ENCODE assay signal across 13 cellular contexts in the genomic region with DNA sequence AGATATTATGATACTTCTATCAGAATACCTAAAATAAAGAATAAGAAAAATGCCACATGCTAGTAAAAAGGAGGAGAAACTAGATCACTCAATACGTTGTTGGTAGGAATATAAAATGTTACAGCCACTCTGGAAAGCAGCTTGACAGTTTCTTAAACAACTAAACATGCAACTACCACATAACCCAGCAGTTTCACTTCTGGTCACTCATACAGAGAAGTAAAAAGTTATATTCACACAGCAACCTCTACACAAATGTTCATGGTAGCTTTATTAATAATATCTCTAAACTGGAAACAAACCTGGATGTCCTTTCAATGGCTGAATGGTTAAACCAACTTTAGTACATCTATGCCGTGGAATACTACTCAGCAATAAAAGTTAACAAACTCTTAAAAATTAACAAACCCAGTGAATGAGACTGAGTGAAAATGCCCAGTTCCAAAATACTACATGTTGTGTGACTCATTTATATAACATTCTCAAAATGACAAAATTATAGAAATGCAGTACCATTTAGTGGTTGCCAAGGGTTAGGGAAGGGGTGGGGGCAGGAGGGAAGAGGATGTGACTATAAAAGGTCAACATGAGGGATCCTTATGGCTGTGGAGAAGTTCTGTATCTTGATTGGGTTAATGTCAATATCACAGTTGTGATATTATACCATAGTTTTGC.
A peak's percentile ranks its signal among the peaks of the same experiment; 100 is the strongest.
DNase-seq lines count a peak whose midpoint lies in the region; ATAC-seq and TF ChIP-seq lines count a peak whose summit lies in the region.
"Had no signal": no experiment of that assay in that cellular context is flagged by ENCODE, and none has a peak within 500 bp of the region (broad histone marks: within the 10 kb centered on the region; RNA-seq: fewer than 3 reads in every experiment).

No MANE protein-coding gene starts in this region.

- H3K27me3 ChIP-seq in left lung (peaks cover 3 to 29% of the 10 kb centered on the region in 2 donors), smooth muscle cell (ENCODE audit: low read depth) (no peaks in the 10 kb centered on the region)

- intact Hi-C loops in left lung (cut with DNase I) = no loop called here

- peaks cover 3 to 21% of the 10 kb centered on the region in 2 donors for H3K9me3 ChIP-seq in left lung
- peaks cover 7% of the 10 kb centered on the region for H3K9me3 ChIP-seq in smooth muscle cell (replicated peaks; ENCODE audit: low read depth)

- no peak overlapping the region for H3K4me2 ChIP-seq in smooth muscle cell

- no peaks in the 10 kb centered on the region for H4K20me1 ChIP-seq in smooth muscle cell (ENCODE audit: low read depth)

- H3K27ac ChIP-seq in left lung (no peak overlapping the region), smooth muscle cell (ENCODE audit: low read depth) (no peak overlapping the region)

- 85% methylated on average over 2 of the region's 2 CpGs for WGBS in smooth muscle cell (ENCODE audit: low lambda C conversion rate)

- no peak overlapping the region for H3K4me3 ChIP-seq in left lung
- no peak overlapping the region for H3K4me3 ChIP-seq in smooth muscle cell

- no peaks in the 10 kb centered on the region for H3K4me1 ChIP-seq in left lung
- H3K4me1 ChIP-seq in smooth muscle cell (ENCODE audit: low read depth) = peaks cover 8% of the 10 kb centered on the region

- no peak for TF ChIP-seq CTCF in left lung (IDR thresholded peaks at IDR 0.05)
- no peak for TF ChIP-seq CTCF in smooth muscle cell (IDR thresholded peaks at IDR 0.05; ENCODE audit: borderline replicate concordance, insufficient read depth, poor library complexity, severe bottlenecking)

- peaks cover 12% of the 10 kb centered on the region for H3F3A ChIP-seq in smooth muscle cell (ENCODE audit: low read depth)

- no peak overlapping the region for H2AFZ ChIP-seq in smooth muscle cell (ENCODE audit: low read depth)

- DNase-seq in EH (ENCODE audit: low read depth) = peak; percentile 47
- no peak for DNase-seq in NCI-H2081 treated with DMSO at 0.1 percent for 48 hours (lab: John Stamatoyannopoulos, UW)
- no peak for DNase-seq in NCI-H1105 (lab: John Stamatoyannopoulos, UW)
- no peak for DNase-seq in left lung
- no peak for DNase-seq in smooth muscle cell (lab: John Stamatoyannopoulos, UW; ENCODE audit: unreplicated experiment)
- DNase-seq: activated effector memory CD4-positive, alpha-beta T cell treated with Interleukin-2 at 50 U/mL for 16 hours; DND-41; naive thymus-derived CD4-positive, alpha-beta T cell; NCI-H510A treated with DMSO at 0.1 percent for 48 hours had no signal

- ATAC-seq in GM19025 (IDR thresholded peaks at IDR 0.05; ENCODE audit: low read depth, unreplicated experiment) (peak; percentile 81), HG02571 (IDR thresholded peaks at IDR 0.05; ENCODE audit: unreplicated experiment) (peak; percentile 81), HG03196 (IDR thresholded peaks at IDR 0.05; ENCODE audit: unreplicated experiment) (peak; percentile 90), left lung (no peak)
- ATAC-seq: naive thymus-derived CD4-positive, alpha-beta T cell; Right ventricle myocardium inferior had no signal

- H3K36me3 ChIP-seq in left lung (no peaks in the 10 kb centered on the region), smooth muscle cell (ENCODE audit: low read depth) (no peaks in the 10 kb centered on the region)

- H3K79me2 ChIP-seq in smooth muscle cell (ENCODE audit: low read depth) = no peaks in the 10 kb centered on the region

- H3K9ac ChIP-seq in smooth muscle cell (ENCODE audit: low read depth) = no peak overlapping the region
